Comparison of ENCODE assay signal across 9 cellular contexts in genomic region chr3:134357914-134358811, GRCh38. TPM values are rescaled to one million over a fixed set of nuclear protein-coding genes. Genes with fewer than 3 reads are reported as not detected.
A peak's percentile ranks its signal among the peaks of the same experiment; 100 is the strongest.
DNase-seq lines count a peak whose midpoint lies in the region; ATAC-seq and TF ChIP-seq lines count a peak whose summit lies in the region.
"Had no signal": no experiment of that assay in that cellular context is flagged by ENCODE, and none has a peak within 500 bp of the region (broad histone marks: within the 10 kb centered on the region; RNA-seq: fewer than 3 reads in every experiment).

No MANE protein-coding gene starts in this region.

- H3K9me3 ChIP-seq in adrenal gland (replicated peaks in 1 of 3) (no peaks in the 10 kb centered on the region), right cardiac atrium (ENCODE audit: control insufficient read depth, low read length) (no peaks in the 10 kb centered on the region)

- H3K4me3 Mint-ChIP-seq in stimulated activated memory B cell treated with anti-CD40 and anti-IgM and Interleukin-4, amounts not matched to agents 10 μg/mL and 1 μg/mL and 100 μg/mL, for 72 hours: no peak overlapping the region
- H3K4me3 Mint-ChIP-seq: T-cell had no signal

- peaks cover 6% of the 10 kb centered on the region for H3K27me3 Mint-ChIP-seq in stimulated activated memory B cell treated with anti-CD40 and anti-IgM and Interleukin-4, amounts not matched to agents 10 μg/mL and 1 μg/mL and 100 μg/mL, for 72 hours
- H3K27me3 Mint-ChIP-seq: T-cell had no signal

- no peak for TF ChIP-seq POLR2A in adrenal gland (IDR thresholded peaks at IDR 0.05)

- intact Hi-C loops in adrenal gland (cut with DNase I) (no loop called here), right cardiac atrium (cut with DNase I) (no loop called here)

- ATAC-seq in right cardiac atrium: peak; percentile 40 to 63
- ATAC-seq in stimulated activated memory B cell treated with anti-CD40 and anti-IgM and Interleukin-4, amounts not matched to agents 10 μg/mL and 1 μg/mL and 100 μg/mL, for 72 hours: peak; percentile 22
- no peak for ATAC-seq in GM18858 (IDR thresholded peaks at IDR 0.05; ENCODE audit: unreplicated experiment)
- no peak for ATAC-seq in GM19351 (IDR thresholded peaks at IDR 0.05; ENCODE audit: unreplicated experiment)
- ATAC-seq: T-cell had no signal

- peaks cover 9 to 38% of the 10 kb centered on the region in 2 donors for H3K4me1 ChIP-seq in adrenal gland (replicated peaks in 1 of 2)
- H3K4me1 ChIP-seq in right cardiac atrium (ENCODE audit: control insufficient read depth, insufficient read depth, low read length): peaks cover 52% of the 10 kb centered on the region

- H3K27ac ChIP-seq in adrenal gland: peak overlapping the region in 4 of 5 donors; percentile 31 to 96 (median 56)
- H3K27ac ChIP-seq in right cardiac atrium (ENCODE audit: low read length): peak overlapping the region; percentile 88

- H3K27me3 ChIP-seq in adrenal gland (no peaks in the 10 kb centered on the region), right cardiac atrium (ENCODE audit: control insufficient read depth, insufficient read depth) (no peaks in the 10 kb centered on the region)

- H3K4me3 ChIP-seq in adrenal gland (no peak overlapping the region), right cardiac atrium (ENCODE audit: low read length) (no peak overlapping the region)

- TF ChIP-seq CTCF in adrenal gland (IDR thresholded peaks at IDR 0.05): peak in 3 of 6 experiments; percentile 13 to 17 (median 15)

- DNase-seq in DMS79 (lab: John Stamatoyannopoulos, UW): peak; percentile 45
- DNase-seq in HT1080 (ENCODE audit: low read depth): peak; percentile 99
- peak in 4 of 7 donors; percentile 41 to 71 (median 61) for DNase-seq in adrenal gland
- peak in 2 of 3 donors; percentile 57 to 59 for DNase-seq in right cardiac atrium
- DNase-seq in NCI-H774 (lab: John Stamatoyannopoulos, UW): no peak

- 66 to 74% (median 69%) methylated on average over 7 to 10 of the region's 10 CpGs for WGBS in adrenal gland, 4 donors
- 47% methylated on average over 10 of the region's 10 CpGs for WGBS in right cardiac atrium

- H3K36me3 Mint-ChIP-seq in stimulated activated memory B cell treated with anti-CD40 and anti-IgM and Interleukin-4, amounts not matched to agents 10 μg/mL and 1 μg/mL and 100 μg/mL, for 72 hours: no peaks in the 10 kb centered on the region
- H3K36me3 Mint-ChIP-seq: T-cell had no signal

- H3K4me1 Mint-ChIP-seq in stimulated activated memory B cell treated with anti-CD40 and anti-IgM and Interleukin-4, amounts not matched to agents 10 μg/mL and 1 μg/mL and 100 μg/mL, for 72 hours: no peaks in the 10 kb centered on the region

- no peak overlapping the region for H3K27ac Mint-ChIP-seq in stimulated activated memory B cell treated with anti-CD40 and anti-IgM and Interleukin-4, amounts not matched to agents 10 μg/mL and 1 μg/mL and 100 μg/mL, for 72 hours
- H3K27ac Mint-ChIP-seq: T-cell had no signal

- peaks cover 0 to 80% of the 10 kb centered on the region in 2 donors for H3K36me3 ChIP-seq in adrenal gland (replicated peaks in 1 of 2)

- no peaks in the 10 kb centered on the region for H3K9me3 Mint-ChIP-seq in stimulated activated memory B cell treated with anti-CD40 and anti-IgM and Interleukin-4, amounts not matched to agents 10 μg/mL and 1 μg/mL and 100 μg/mL, for 72 hours
- H3K9me3 Mint-ChIP-seq: T-cell had no signal

RNA-seq across cellular contexts. Expression of gene AMOTL2, which starts 16.1 kb away (rescaled TPM):
- 197 and 213 TPM in 2 replicates for total RNA-seq in HT1080 (2014; rRNA removed; shearing (Covaris generic))
- 165 and 175 TPM in 2 replicates for polyA plus RNA-seq in HT1080 (2015; cell fraction: cytosol; rRNA removed)
- polyA plus RNA-seq in HT1080 (2015; cell fraction: nucleus; rRNA removed): 320 and 337 TPM in 2 replicates
- 10 to 100 TPM; 15.9 to 63.0 (median 35.8) TPM for total RNA-seq in adrenal gland
- 10 to 100 TPM in 2 of 3 donors, 1 to 10 TPM in 1; 9.5 to 15.4 (median 10.5) TPM for polyA plus RNA-seq in adrenal gland
- total RNA-seq in right cardiac atrium: 10 to 100 TPM; 44.6 to 57.6 (median 47.6) TPM
- polyA plus RNA-seq in right cardiac atrium: 22.9 TPM

Comparison
In these comparisons a context has a peak if more than half of its experiments do, and no peak if none do; other contexts are left out.
1. ATAC-seq: peak in right cardiac atrium (2 of 2) and stimulated activated memory B cell treated with anti-CD40 and anti-IgM and Interleukin-4, amounts not matched to agents 10 μg/mL and 1 μg/mL and 100 μg/mL, for 72 hours (single experiment); none in GM18858 (single experiment) and GM19351 (single experiment).